Comparison of ENCODE assay signal across 9 cellular contexts in genomic region chr21:41956926-41957729, GRCh38. TPM values are rescaled to one million over a fixed set of nuclear protein-coding genes. Genes with fewer than 3 reads are reported as not detected.
DNase-seq lines count a peak whose midpoint lies in the region; TF ChIP-seq lines count a peak whose summit lies in the region.
"Had no signal": no experiment of that assay in that cellular context is flagged by ENCODE, and none has a peak within 500 bp of the region (broad histone marks: within the 10 kb centered on the region; RNA-seq: fewer than 3 reads in every experiment).

No MANE protein-coding gene starts in this region.

- H3F3A ChIP-seq in DOHH2 (ENCODE audit: control insufficient read depth, insufficient read depth) = peaks cover 14% of the 10 kb centered on the region

- no peaks in the 10 kb centered on the region for H4K20me1 ChIP-seq in DOHH2 (ENCODE audit: control insufficient read depth, insufficient read depth, low read depth, low read length)

- H3K4me1 Mint-ChIP-seq in progenitor cell of endocrine pancreas (ENCODE audit: low read depth) = peaks cover 6% of the 10 kb centered on the region

- peaks cover 30% of the 10 kb centered on the region for H3K27me3 Mint-ChIP-seq in progenitor cell of endocrine pancreas

- H3K36me3 Mint-ChIP-seq in progenitor cell of endocrine pancreas (ENCODE audit: insufficient read depth) = no peaks in the 10 kb centered on the region

- H3K36me3 ChIP-seq in DOHH2 (ENCODE audit: control insufficient read depth, low read length) (no peaks in the 10 kb centered on the region), rectal smooth muscle tissue (ENCODE audit: control insufficient read depth, insufficient read depth, low read length) (no peaks in the 10 kb centered on the region)

- no peaks in the 10 kb centered on the region for H3K9me2 ChIP-seq in DOHH2 (replicated peaks; ENCODE audit: control insufficient read depth, low read length)

- H3K27me3 ChIP-seq in DOHH2 (ENCODE audit: control insufficient read depth, low read length) (no peaks in the 10 kb centered on the region), rectal smooth muscle tissue (ENCODE audit: control insufficient read depth, insufficient read depth, low read length) (no peaks in the 10 kb centered on the region)

- DNase-seq in MV-4-11 (lab: John Stamatoyannopoulos, UW) (peak; percentile 66), GM19240 (ENCODE audit: insufficient read length, low spot score) (no peak), DMS79 treated with DMSO at 0.1 percent for 48 hours (lab: John Stamatoyannopoulos, UW) (no peak), progenitor cell of endocrine pancreas (ENCODE audit: low spot score, unreplicated experiment) (no peak), UCSD-AML1 (lab: John Stamatoyannopoulos, UW; ENCODE audit: unreplicated experiment) (no peak)
- DNase-seq: activated CD4-positive, alpha-beta T cell treated with anti-CD3 and anti-CD28 coated beads for 4 hours had no signal

- no peak overlapping the region for H3K27ac Mint-ChIP-seq in progenitor cell of endocrine pancreas

- no peak overlapping the region for H3K4me3 ChIP-seq in DOHH2 (ENCODE audit: low read length)
- no peak overlapping the region for H3K4me3 ChIP-seq in rectal smooth muscle tissue (ENCODE audit: low read length)

- H3K9me3 Mint-ChIP-seq in progenitor cell of endocrine pancreas (ENCODE audit: low read depth) = no peaks in the 10 kb centered on the region

- no peak overlapping the region for H3K9ac ChIP-seq in rectal smooth muscle tissue (ENCODE audit: low read length)

- no peak overlapping the region for H3K27ac ChIP-seq in DOHH2 (ENCODE audit: low read depth, low read length)
- peak overlapping the region; percentile 43 for H3K27ac ChIP-seq in cingulate gyrus (ENCODE audit: low read depth, low read length)
- peak overlapping the region; percentile 50 for H3K27ac ChIP-seq in rectal smooth muscle tissue (ENCODE audit: low read depth, low read length)

- TF ChIP-seq CTCF in DOHH2 (IDR thresholded peaks at IDR 0.05; ENCODE audit: low read depth, low read length, poor library complexity, severe bottlenecking) (no peak), progenitor cell of endocrine pancreas (IDR thresholded peaks at IDR 0.05; ENCODE audit: unreplicated experiment) (no peak)

- no peaks in the 10 kb centered on the region for H3K9me3 ChIP-seq in DOHH2 (ENCODE audit: control insufficient read depth, insufficient read depth, low read length)

- H3K4me2 ChIP-seq in DOHH2 (ENCODE audit: low read length) = peak overlapping the region; percentile 5; the same call in 1 of the 2 replicates

- peaks cover 20% of the 10 kb centered on the region for H3K79me2 ChIP-seq in DOHH2 (ENCODE audit: control insufficient read depth, low read length)

- H3K4me1 ChIP-seq in DOHH2 (ENCODE audit: control insufficient read depth, low read length) = peaks cover 67% of the 10 kb centered on the region
- peaks cover 10% of the 10 kb centered on the region for H3K4me1 ChIP-seq in rectal smooth muscle tissue (ENCODE audit: control insufficient read depth, insufficient read depth, low read length)

- H3K4me3 Mint-ChIP-seq in progenitor cell of endocrine pancreas (ENCODE audit: low read depth) = no peak overlapping the region

RNA-seq across cellular contexts. Expression of gene C2CD2, which starts 3.3 kb away (rescaled TPM):
- 24.8 and 26.3 TPM in 2 replicates for total RNA-seq in progenitor cell of endocrine pancreas

RNA-seq across cellular contexts. Expression of gene ZBTB21, which starts 53.0 kb away (rescaled TPM):
- total RNA-seq in progenitor cell of endocrine pancreas = 15.7 and 18.6 TPM in 2 replicates
